Comparison of ENCODE assay signal across 34 cellular contexts in the genomic region with DNA sequence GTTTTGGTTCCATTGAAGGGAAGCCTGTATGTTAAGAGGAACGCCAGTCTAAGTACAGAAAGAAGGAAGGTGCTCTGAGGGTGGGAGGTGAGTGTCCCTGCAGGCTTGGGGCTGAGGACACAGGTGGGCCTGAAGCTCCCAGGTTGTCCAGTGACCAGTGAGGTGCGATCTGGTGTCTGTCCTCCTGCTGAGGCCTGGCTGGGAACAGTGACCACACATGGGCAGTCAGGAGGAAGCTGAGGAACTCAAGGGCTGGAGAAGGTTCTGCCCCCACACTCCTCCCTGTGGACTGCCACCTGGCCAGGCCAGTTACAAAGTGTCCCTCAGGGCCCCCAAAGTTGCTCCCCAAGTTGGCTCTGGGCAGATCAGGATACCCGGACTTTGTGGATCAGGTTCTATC.
"Had no signal": no experiment of that assay in that cellular context is flagged by ENCODE, and none has a peak within 500 bp of the region (broad histone marks: within the 10 kb centered on the region; RNA-seq: fewer than 3 reads in every experiment).

No MANE protein-coding gene starts in this region.

- DNase-seq: activated B cell treated with CpG ODN at 0.5 μM for 24 hours; activated CD4-positive, alpha-beta memory T cell treated with anti-CD3 and anti-CD28 coated beads, Interleukin-2, amount 10 ng/mL, durations not matched to agents 7 days and 5 days; activated CD4-positive, alpha-beta T cell treated with anti-CD3 and anti-CD28 coated beads for 4 hours; activated CD4-positive, CD25-positive, alpha-beta regulatory T cell treated with anti-CD3 and anti-CD28 coated beads, Interleukin-2, amount 50 U/mL, for 72 hours; activated CD8-positive, alpha-beta memory T cell treated with anti-CD3 and anti-CD28 coated beads for 24 hours; activated CD8-positive, alpha-beta memory T cell treated with anti-CD3 and anti-CD28 coated beads, Interleukin-2, amount 10 ng/mL, durations not matched to agents 7 days and 5 days; activated gamma-delta T cell; activated naive CD4-positive, alpha-beta T cell treated with Interleukin-2 at 50 U/mL for 16 hours; activated naive CD8-positive, alpha-beta T cell treated with anti-CD3 and anti-CD28 coated beads, Interleukin-2, amount 50 U/mL, for 24 hours; activated T-cell treated with anti-CD3 and anti-CD28 coated beads, Interleukin-2, amount 50 U/mL, for 24 hours; anterior cingulate cortex; MM.1S; MV-4-11; NCI-H1092; NCI-H1436 treated with DMSO at 0.1 percent for 48 hours; NCI-H1694 treated with DMSO at 0.1 percent for 48 hours; NCI-H2029; NCI-H2171; NCI-H510A; NCI-H526; NCI-H748 treated with DMSO at 0.1 percent for 48 hours; PC-9; Right ventricle myocardium superior; SW 1271; T-helper 1 cell; T-helper 2 cell; T-helper 9 cell had no signal

- H3K9me3 Mint-ChIP-seq: activated B cell treated with CpG ODN at 0.5 μM for 24 hours; activated CD4-positive, alpha-beta memory T cell treated with anti-CD3 and anti-CD28 coated beads, Interleukin-2, amount 10 ng/mL, durations not matched to agents 7 days and 5 days; activated naive CD4-positive, alpha-beta T cell treated with anti-CD3 and anti-CD28 coated beads, Interleukin-2, amount 50 U/mL, for 24 hours; activated T-cell treated with anti-CD3 and anti-CD28 coated beads, Interleukin-2, amount 50 U/mL, for 24 hours; activated T-helper 2 cell treated with anti-CD3 and anti-CD28 coated beads, Interferon-gamma antibody, Interleukin-2, Interleukin-4, amounts not matched to agents 10 μg/mL and 5 μg/mL and 100 μg/mL, durations not matched to agents 14 hours and 24 hours and 36 hours had no signal

- H3K27me3 Mint-ChIP-seq: activated T-cell treated with anti-CD3 and anti-CD28 coated beads, Interleukin-2, amount 50 U/mL, for 24 hours had no signal

- H3K4me3 ChIP-seq: PC-9 had no signal

- H3K36me3 Mint-ChIP-seq: activated CD8-positive, alpha-beta memory T cell treated with anti-CD3 and anti-CD28 coated beads, Interleukin-2, amount 10 ng/mL, durations not matched to agents 7 days and 5 days; activated naive CD4-positive, alpha-beta T cell treated with anti-CD3 and anti-CD28 coated beads, Interleukin-2, amount 50 U/mL, for 24 hours; brain had no signal

- H3K4me3 Mint-ChIP-seq: activated B cell treated with CpG ODN at 0.5 μM for 24 hours; activated CD4-positive, alpha-beta memory T cell treated with anti-CD3 and anti-CD28 coated beads, Interleukin-2, amount 10 ng/mL, durations not matched to agents 7 days and 5 days; activated CD8-positive, alpha-beta memory T cell treated with anti-CD3 and anti-CD28 coated beads, Interleukin-2, amount 10 ng/mL, durations not matched to agents 7 days and 5 days; activated naive CD4-positive, alpha-beta T cell treated with anti-CD3 and anti-CD28 coated beads, Interleukin-2, amount 50 U/mL, for 24 hours; activated naive CD8-positive, alpha-beta T cell treated with anti-CD3 and anti-CD28 coated beads, Interleukin-2, amount 50 U/mL, for 24 hours; activated T-cell treated with anti-CD3 and anti-CD28 coated beads, Interleukin-2, amount 50 U/mL, for 24 hours; brain; central memory CD8-positive, alpha-beta T cell had no signal

- H3K4me1 Mint-ChIP-seq: activated B cell treated with CpG ODN at 0.5 μM for 24 hours; activated CD4-positive, alpha-beta memory T cell treated with anti-CD3 and anti-CD28 coated beads, Interleukin-2, amount 10 ng/mL, durations not matched to agents 7 days and 5 days; activated CD8-positive, alpha-beta memory T cell treated with anti-CD3 and anti-CD28 coated beads, Interleukin-2, amount 10 ng/mL, durations not matched to agents 7 days and 5 days; activated naive CD4-positive, alpha-beta T cell treated with anti-CD3 and anti-CD28 coated beads, Interleukin-2, amount 50 U/mL, for 24 hours; activated naive CD8-positive, alpha-beta T cell treated with anti-CD3 and anti-CD28 coated beads, Interleukin-2, amount 50 U/mL, for 24 hours; central memory CD8-positive, alpha-beta T cell had no signal

- H3K27ac Mint-ChIP-seq: activated B cell treated with CpG ODN at 0.5 μM for 24 hours; activated CD4-positive, alpha-beta memory T cell treated with anti-CD3 and anti-CD28 coated beads, Interleukin-2, amount 10 ng/mL, durations not matched to agents 7 days and 5 days; activated CD8-positive, alpha-beta memory T cell treated with anti-CD3 and anti-CD28 coated beads, Interleukin-2, amount 10 ng/mL, durations not matched to agents 7 days and 5 days; activated naive CD4-positive, alpha-beta T cell treated with anti-CD3 and anti-CD28 coated beads, Interleukin-2, amount 50 U/mL, for 24 hours; activated naive CD8-positive, alpha-beta T cell treated with anti-CD3 and anti-CD28 coated beads, Interleukin-2, amount 50 U/mL, for 24 hours; activated T-cell treated with anti-CD3 and anti-CD28 coated beads, Interleukin-2, amount 50 U/mL, for 24 hours; activated T-helper 2 cell treated with anti-CD3 and anti-CD28 coated beads, Interferon-gamma antibody, Interleukin-2, Interleukin-4, amounts not matched to agents 10 μg/mL and 5 μg/mL and 100 μg/mL, durations not matched to agents 14 hours and 24 hours and 36 hours; brain had no signal

- H3K27ac ChIP-seq: KMS-11, PC-9, RWPE1, VCaP had no signal

- ATAC-seq: activated CD8-positive, alpha-beta memory T cell treated with anti-CD3 and anti-CD28 coated beads, Interleukin-2, amount 10 ng/mL, durations not matched to agents 7 days and 5 days; activated naive CD8-positive, alpha-beta T cell treated with anti-CD3 and anti-CD28 coated beads, Interleukin-2, amount 50 U/mL, for 24 hours had no signal
